In the genomic region with DNA sequence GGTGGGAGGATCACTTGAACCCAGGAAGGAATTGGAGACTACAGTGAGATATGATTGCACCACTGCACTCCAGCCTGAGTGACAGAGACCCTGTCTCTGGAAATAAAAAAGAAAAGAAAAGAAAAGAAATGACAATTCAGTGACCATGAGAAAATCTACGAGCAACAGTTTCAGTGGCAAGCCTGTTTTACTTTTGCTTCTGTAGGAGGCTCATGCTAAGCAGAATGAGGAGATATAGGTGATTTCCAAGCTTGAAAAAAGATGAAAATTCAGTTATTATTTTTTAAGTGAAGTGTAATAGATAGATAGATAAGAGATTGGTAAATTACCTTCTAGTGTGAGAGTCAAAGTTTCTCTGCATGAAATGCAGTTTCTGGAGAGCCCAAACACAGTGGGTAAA, we compare ENCODE assay signal across 27 cellular contexts.
A peak's percentile ranks its signal among the peaks of the same experiment; 100 is the strongest.
DNase-seq lines count a peak whose midpoint lies in the region; ATAC-seq, FAIRE-seq and TF ChIP-seq lines count a peak whose summit lies in the region.
"Had no signal": no experiment of that assay in that cellular context is flagged by ENCODE, and none has a peak within 500 bp of the region (broad histone marks: within the 10 kb centered on the region; RNA-seq: fewer than 3 reads in every experiment).

No MANE protein-coding gene starts in this region.

- in situ Hi-C loops in GM12878 (cut with MboI) = no loop called here

- no peak overlapping the region for H3K14ac ChIP-seq in mesenchymal stem cell (ENCODE audit: low read length in 2 of 2)

- H3K4me1 ChIP-seq in GM12878 (ENCODE audit: control insufficient read depth, insufficient read depth, low read length) (no peaks in the 10 kb centered on the region), GM23338 (ENCODE audit: insufficient read depth) (no peaks in the 10 kb centered on the region), mesenchymal stem cell (ENCODE audit: control insufficient read depth, insufficient read depth, low read depth, low read length) (no peaks in the 10 kb centered on the region)
- H3K4me1 ChIP-seq: BE2C, BLaER1 had no signal

- CTCF ChIA-PET in GM12878 (lab: Yijun Ruan, JAX) = interaction anchor here (0.7 to 1.0 kb wide), 2 partner anchors 8 to 54 kb away, joined by 3 read pairs; no protein-coding TSS in a partner anchor

- TF ChIP-seq POLR2A in GM12878 (IDR thresholded peaks at IDR 0.05; ENCODE audit: low read depth, low read length) = no peak

- intact Hi-C loops in GM12878 (cut with micrococcal nuclease; ENCODE audit: unreplicated experiment) = no loop called here

- ATAC-seq in GM19372 (IDR thresholded peaks at IDR 0.05; ENCODE audit: low read depth, unreplicated experiment) (peak; percentile 55), HG02798 (IDR thresholded peaks at IDR 0.05; ENCODE audit: poor library complexity, unreplicated experiment) (peak; percentile 32), GM12878 (peak; percentile 53), GM23338 (no peak), HG03571 (IDR thresholded peaks at IDR 0.05; ENCODE audit: unreplicated experiment) (no peak)

- no peak overlapping the region for H2BK15ac ChIP-seq in mesenchymal stem cell (ENCODE audit: low read depth, poor library complexity, severe bottlenecking)

- no peaks in the 10 kb centered on the region for H3K36me3 Mint-ChIP-seq in GM23338 (ENCODE audit: low read depth)
- H3K36me3 Mint-ChIP-seq: CD14-positive monocyte; CD4-positive, alpha-beta memory T cell; CD4-positive, CD25-positive, alpha-beta regulatory T cell; CD8-positive, alpha-beta memory T cell had no signal

- WGBS in GM12878 (ENCODE audit: insufficient coverage, insufficient replicate concordance, low lambda C conversion rate, missing lambda C conversion rate) = 7% methylated on average over 1 of the region's 1 CpG
- 85% methylated on average over 1 of the region's 1 CpG for WGBS in mesenchymal stem cell

- TF ChIP-seq CTCF in GM12878 (IDR thresholded peaks at IDR 0.05 in 2 of 3, conservative IDR thresholded peaks at IDR 0.05 in 1 of 3; ENCODE audit: control insufficient read depth in 2 of 3, extremely low read depth in 1 of 3, insufficient read depth in 1 of 3, low read depth in 3 of 3, low read length in 3 of 3) = no peak
- TF ChIP-seq CTCF in GM23338 (conservative IDR thresholded peaks at IDR 0.05; ENCODE audit: low read depth in 2 of 2) = no peak

- no peak overlapping the region for H2BK5ac ChIP-seq in mesenchymal stem cell (ENCODE audit: low read depth, low read length, poor library complexity, severe bottlenecking)

- no peaks in the 10 kb centered on the region for H3K79me1 ChIP-seq in mesenchymal stem cell (replicated peaks; ENCODE audit: low read length, poor library complexity, severe bottlenecking)

- H2BK12ac ChIP-seq in mesenchymal stem cell (ENCODE audit: low read length in 2 of 2) = no peak overlapping the region

- no peak for TF ChIP-seq EP300 in GM12878 (IDR thresholded peaks at IDR 0.05; ENCODE audit: borderline replicate concordance in 1 of 2, control insufficient read depth in 1 of 2, low read depth in 2 of 2, low read length in 2 of 2)

- no peak overlapping the region for H2AFZ ChIP-seq in GM12878 (ENCODE audit: control insufficient read depth, low read depth, low read length)
- no peak overlapping the region; the same call in 1 of the 2 replicates for H2AFZ ChIP-seq in GM23338
- H2AFZ ChIP-seq in mesenchymal stem cell (ENCODE audit: low read depth, low read length) = no peak overlapping the region

- H4K20me1 ChIP-seq in GM12878 (ENCODE audit: control insufficient read depth, insufficient read depth) = no peaks in the 10 kb centered on the region
- H4K20me1 ChIP-seq in GM23338 (replicated peaks; ENCODE audit: insufficient read depth) = no peaks in the 10 kb centered on the region
- H4K20me1 ChIP-seq: BLaER1 had no signal

- H3K9me3 Mint-ChIP-seq in GM23338 = no peaks in the 10 kb centered on the region

- POLR2A ChIA-PET in GM12878 (lab: Charles Lee) = no interaction called here

- H3K27ac ChIP-seq in GM12878 (ENCODE audit: control insufficient read depth, insufficient read depth) = no peak overlapping the region
- H3K27ac ChIP-seq in GM23338 (ENCODE audit: low read depth) = no peak overlapping the region
- H3K27ac ChIP-seq in mesenchymal stem cell (ENCODE audit: low read length, poor library complexity, severe bottlenecking) = no peak overlapping the region
- H3K27ac ChIP-seq: BLaER1 had no signal

- no peak overlapping the region for H3K4me3 ChIP-seq in GM12878
- H3K4me3 ChIP-seq in GM23338 = no peak overlapping the region
- no peak overlapping the region for H3K4me3 ChIP-seq in mesenchymal stem cell (ENCODE audit: insufficient read depth in 1 of 2, low read depth in 1 of 2, low read length in 2 of 2)
- H3K4me3 ChIP-seq: BLaER1 had no signal

- no peaks in the 10 kb centered on the region for H3K27me3 Mint-ChIP-seq in GM23338 (ENCODE audit: insufficient read depth, low read depth, poor library complexity)
- H3K27me3 Mint-ChIP-seq: CD4-positive, alpha-beta memory T cell; CD4-positive, CD25-positive, alpha-beta regulatory T cell; CD8-positive, alpha-beta memory T cell had no signal

- H3K27me3 ChIP-seq in GM12878 (replicated peaks in 1 of 2; ENCODE audit: control insufficient read depth in 2 of 2, insufficient read depth in 2 of 2, low read length in 1 of 2) (no peaks in the 10 kb centered on the region), GM23338 (ENCODE audit: insufficient read depth) (no peaks in the 10 kb centered on the region), mesenchymal stem cell (ENCODE audit: control insufficient read depth in 1 of 2, insufficient read depth in 1 of 2, low read length in 2 of 2) (no peaks in the 10 kb centered on the region)
- H3K27me3 ChIP-seq: BE2C, BLaER1 had no signal

- no TSS peak for BruUV-seq in GM12878 (replicated peaks; lab: Mats Ljungman, UMichigan)

- H3K79me2 ChIP-seq in GM12878 (ENCODE audit: control insufficient read depth, insufficient read depth, low read length) (no peaks in the 10 kb centered on the region), GM23338 (replicated peaks; ENCODE audit: insufficient read depth) (no peaks in the 10 kb centered on the region)

- no peaks in the 10 kb centered on the region for H3K36me3 ChIP-seq in GM12878 (ENCODE audit: control insufficient read depth in 2 of 2, insufficient read depth in 2 of 2, low read length in 1 of 2)
- no peaks in the 10 kb centered on the region for H3K36me3 ChIP-seq in GM23338 (ENCODE audit: insufficient read depth)
- no peaks in the 10 kb centered on the region for H3K36me3 ChIP-seq in mesenchymal stem cell (ENCODE audit: control insufficient read depth in 1 of 2, insufficient read depth in 2 of 2, low read depth in 1 of 2, low read length in 2 of 2)
- H3K36me3 ChIP-seq: BE2C, BLaER1 had no signal

- H3K9me2 ChIP-seq in GM23338 (ENCODE audit: insufficient read depth) = no peaks in the 10 kb centered on the region

- no peak overlapping the region for H3K23ac ChIP-seq in mesenchymal stem cell (ENCODE audit: low read length in 2 of 2)

- no peak for FAIRE-seq in GM12878 (lab: Jason Lieb, UNC)
- FAIRE-seq: A204.1, GM12892, GM18507 had no signal

- H3K4me1 Mint-ChIP-seq in GM23338 = peaks cover 5% of the 10 kb centered on the region; the same call in 2 of the 3 replicates
- H3K4me1 Mint-ChIP-seq: CD14-positive monocyte; CD4-positive, alpha-beta memory T cell; CD4-positive, CD25-positive, alpha-beta regulatory T cell; CD8-positive, alpha-beta memory T cell had no signal

- no peaks in the 10 kb centered on the region for H3K9me3 ChIP-seq in GM12878 (replicated peaks; ENCODE audit: control insufficient read depth, insufficient read depth, low read length)
- peaks cover 3% of the 10 kb centered on the region for H3K9me3 ChIP-seq in mesenchymal stem cell (ENCODE audit: control insufficient read depth, low read length)
- H3K9me3 ChIP-seq: BE2C, BLaER1 had no signal

- H2BK120ac ChIP-seq in mesenchymal stem cell (ENCODE audit: low read depth, low read length) = no peak overlapping the region

- H3K4me2 ChIP-seq in GM12878 (ENCODE audit: control insufficient read depth, insufficient read depth) = no peak overlapping the region
- no peak overlapping the region for H3K4me2 ChIP-seq in GM23338
- no peak overlapping the region for H3K4me2 ChIP-seq in mesenchymal stem cell (ENCODE audit: low read length, poor library complexity, severe bottlenecking)
- H3K4me2 ChIP-seq: BLaER1 had no signal

- H3K27ac Mint-ChIP-seq in GM23338 = no peak overlapping the region
- H3K27ac Mint-ChIP-seq: CD4-positive, alpha-beta memory T cell; CD8-positive, alpha-beta memory T cell had no signal

- no peak overlapping the region for H3K18ac ChIP-seq in mesenchymal stem cell (ENCODE audit: low read depth in 1 of 2, low read length in 2 of 2)

- H3K4me3 Mint-ChIP-seq in GM23338 = no peak overlapping the region
- H3K4me3 Mint-ChIP-seq: CD14-positive monocyte; CD8-positive, alpha-beta memory T cell had no signal

- RAD21 ChIA-PET in GM12878 (lab: Charles Lee; ENCODE audit: unreplicated experiment) = interaction anchor here (0.8 kb wide), 1 partner anchor 62 kb away, joined by 3 read pairs; no protein-coding TSS in a partner anchor

- DNase-seq in GM12878 (ENCODE audit: low read depth, low spot score) = no peak
- no peak for DNase-seq in hypothalamus (lab: John Stamatoyannopoulos, UW)
- no peak for DNase-seq in GM23338 (ENCODE audit: low spot score)
- DNase-seq in mesenchymal stem cell = no peak
- DNase-seq: 8988T; ACHN; BE2C; C1 segment of cervical spinal cord; CD4-positive, alpha-beta memory T cell; CD4-positive, CD25-positive, alpha-beta regulatory T cell; CD8-positive, alpha-beta memory T cell; COR-L47; DMS 273 treated with DMSO at 0.1 percent for 48 hours; DMS153; DMS53; DMS79; DND-41; EL; GDM1 had no signal

- H4K91ac ChIP-seq in mesenchymal stem cell (ENCODE audit: low read length) = no peak overlapping the region

- no peak for TF ChIP-seq RAD21 in GM12878 (IDR thresholded peaks at IDR 0.05; ENCODE audit: insufficient read depth, low read depth, low read length)

- SMC1A ChIA-PET in GM12878 (lab: Charles Lee; ENCODE audit: uncharacterized antibody, unreplicated experiment) = interaction anchor here (1.0 to 1.8 kb wide), 4 partner anchors 11 to 119 kb away, joined by 3 to 5 read pairs (median 3); no protein-coding TSS in a partner anchor

- H3F3A ChIP-seq in GM23338 (replicated peaks; ENCODE audit: low read depth) = no peaks in the 10 kb centered on the region

- no peak overlapping the region for H4K8ac ChIP-seq in mesenchymal stem cell (ENCODE audit: low read length)

- H2AK5ac ChIP-seq in mesenchymal stem cell (ENCODE audit: low read length, severe bottlenecking) = no peak overlapping the region

- H3K9ac ChIP-seq in GM12878 (ENCODE audit: control insufficient read depth, insufficient read depth, low read length) = no peak overlapping the region
- no peak overlapping the region for H3K9ac ChIP-seq in mesenchymal stem cell (ENCODE audit: low read length)
- H3K9ac ChIP-seq: BLaER1 had no signal

- no peak overlapping the region for H3K4ac ChIP-seq in mesenchymal stem cell (ENCODE audit: low read depth in 1 of 2, low read length in 2 of 2)

TF ChIP-seq in GM23338, 12 proteins besides CTCF, POLR2A, EP300 and RAD21 (continues in another document):
- no peak for TF ChIP-seq NANOG (IDR thresholded peaks at IDR 0.05; ENCODE audit: borderline replicate concordance)

Comparison
In these comparisons a context has a peak if more than half of its experiments do, and no peak if none do; other contexts are left out.
1. ATAC-seq: peak in GM19372 (single experiment), HG02798 (single experiment) and GM12878 (single experiment); none in GM23338 (single experiment) and HG03571 (single experiment).